Comparison of ENCODE assay signal across 18 cellular contexts in genomic region chr3:50150863-50151686, GRCh38. TPM values are rescaled to one million over a fixed set of nuclear protein-coding genes. Genes with fewer than 3 reads are reported as not detected.
A peak's percentile ranks its signal among the peaks of the same experiment; 100 is the strongest.
DNase-seq lines count a peak whose midpoint lies in the region; ATAC-seq and TF ChIP-seq lines count a peak whose summit lies in the region.
"Had no signal": no experiment of that assay in that cellular context is flagged by ENCODE, and none has a peak within 500 bp of the region (broad histone marks: within the 10 kb centered on the region; RNA-seq: fewer than 3 reads in every experiment).

No MANE protein-coding gene starts in this region.

- no peak for ATAC-seq in left lobe of liver
- no peak for ATAC-seq in HG03457 (IDR thresholded peaks at IDR 0.05; ENCODE audit: unreplicated experiment)
- no peak for ATAC-seq in GM21737 (IDR thresholded peaks at IDR 0.05; ENCODE audit: unreplicated experiment)
- ATAC-seq: CD8-positive, alpha-beta T cell; heart left ventricle; stimulated activated effector memory CD8-positive, alpha-beta T cell treated with anti-CD3 and anti-CD28 coated beads, Interleukin-12 subunit alpha, Interleukin-12 subunit beta, amount 100 ng/mL, for 72 hours had no signal

- no peak for TF ChIP-seq CTCF in BE2C (IDR thresholded peaks at IDR 0.05; ENCODE audit: low read depth, low read length)
- no peak for TF ChIP-seq CTCF in epithelial cell of esophagus (IDR thresholded peaks at IDR 0.05; ENCODE audit: insufficient read depth, low read depth, low read length, missing control alignments)
- no peak for TF ChIP-seq CTCF in nephron progenitor cell (IDR thresholded peaks at IDR 0.05)

- H3K27me3 ChIP-seq in BE2C = no peaks in the 10 kb centered on the region

- no peaks in the 10 kb centered on the region for H3K9me3 Mint-ChIP-seq in nephron progenitor cell
- H3K9me3 Mint-ChIP-seq: CD8-positive, alpha-beta T cell; stimulated activated effector memory CD8-positive, alpha-beta T cell treated with anti-CD3 and anti-CD28 coated beads, Interleukin-12 subunit alpha, Interleukin-12 subunit beta, amount 100 ng/mL, for 72 hours had no signal

- peak overlapping the region; percentile 54 for H3K4me3 Mint-ChIP-seq in nephron progenitor cell
- H3K4me3 Mint-ChIP-seq: CD8-positive, alpha-beta T cell; stimulated activated effector memory CD8-positive, alpha-beta T cell treated with anti-CD3 and anti-CD28 coated beads, Interleukin-12 subunit alpha, Interleukin-12 subunit beta, amount 100 ng/mL, for 72 hours had no signal

- H3K27ac Mint-ChIP-seq in nephron progenitor cell = peak overlapping the region; percentile 83
- H3K27ac Mint-ChIP-seq: CD8-positive, alpha-beta T cell; stimulated activated effector memory CD8-positive, alpha-beta T cell treated with anti-CD3 and anti-CD28 coated beads, Interleukin-12 subunit alpha, Interleukin-12 subunit beta, amount 100 ng/mL, for 72 hours had no signal

- no peaks in the 10 kb centered on the region for H3K9me3 ChIP-seq in BE2C
- H3K9me3 ChIP-seq: heart left ventricle had no signal

- peaks cover 12% of the 10 kb centered on the region for H3K27me3 Mint-ChIP-seq in nephron progenitor cell (ENCODE audit: low read depth, poor library complexity)

- H3K36me3 Mint-ChIP-seq in nephron progenitor cell (ENCODE audit: low read depth) = no peaks in the 10 kb centered on the region
- H3K36me3 Mint-ChIP-seq: CD8-positive, alpha-beta T cell; stimulated activated effector memory CD8-positive, alpha-beta T cell treated with anti-CD3 and anti-CD28 coated beads, Interleukin-12 subunit alpha, Interleukin-12 subunit beta, amount 100 ng/mL, for 72 hours had no signal

- no peaks in the 10 kb centered on the region for H3K36me3 ChIP-seq in BE2C
- H3K36me3 ChIP-seq: heart left ventricle had no signal

- no peak overlapping the region for H3K4me3 ChIP-seq in BE2C (ENCODE audit: low read depth, low read length)
- no peak overlapping the region for H3K4me3 ChIP-seq in epithelial cell of esophagus (ENCODE audit: low read length)
- H3K4me3 ChIP-seq: heart left ventricle had no signal

- peaks cover 88% of the 10 kb centered on the region for H3K4me1 Mint-ChIP-seq in nephron progenitor cell

- DNase-seq in BE2C (peak; percentile 82), NCI-H526 (lab: John Stamatoyannopoulos, UW) (peak; percentile 69 to 74), epithelial cell of esophagus (ENCODE audit: low read depth) (peak; percentile 82), nephron progenitor cell (peak; percentile 77), left lobe of liver (ENCODE audit: low spot score) (no peak), HT-29 (ENCODE audit: low spot score) (no peak)
- DNase-seq: CD8-positive, alpha-beta T cell; cerebellar nuclear complex; erythroblast; heart left ventricle; NCI-H1048; NCI-H226 had no signal

- H3K4me1 ChIP-seq in BE2C = peaks cover 36% of the 10 kb centered on the region

RNA-seq across cellular contexts. Expression of gene SEMA3F, which starts 4.0 kb away (rescaled TPM):
- 43.3 TPM for polyA plus RNA-seq in BE2C (2012; ENCODE audit: insufficient read depth, insufficient read length, low read depth)
- total RNA-seq in left lobe of liver = 4.0 TPM
- 14.6 and 16.5 TPM in 2 replicates for total RNA-seq in HT-29 (2014; rRNA removed; shearing (Covaris generic))

RNA-seq across cellular contexts. Expression of gene GNAT1, which starts 40.3 kb away (rescaled TPM):
- polyA plus RNA-seq in BE2C (2012; ENCODE audit: insufficient read depth, insufficient read length, low read depth) = not detected
- total RNA-seq in left lobe of liver = 0.08 TPM
- total RNA-seq in HT-29 (2014; rRNA removed; shearing (Covaris generic)) = 0.18 TPM in 1 of 2 replicates, not detected in the other
- total RNA-seq: T-helper 1 cell treated with Interleukin-12 subunit alpha and Interleukin-12 subunit beta and Interleukin-4 antibody, amounts not matched to agents 30 ng/mL and 1 ng/mL, for 36 hours had no signal
- polyA plus RNA-seq: heart left ventricle, liver, neural cell had no signal

RNA-seq across cellular contexts. Expression of gene SLC38A3, which starts 54.0 kb away (rescaled TPM):
- polyA plus RNA-seq in BE2C (2012; ENCODE audit: insufficient read depth, insufficient read length, low read depth) = 0.43 TPM
- 242 TPM for total RNA-seq in left lobe of liver
- total RNA-seq in HT-29 (2014; rRNA removed; shearing (Covaris generic)) = 0.70 TPM in 1 of 2 replicates, not detected in the other
- total RNA-seq: T-helper 1 cell treated with Interleukin-12 subunit alpha and Interleukin-12 subunit beta and Interleukin-4 antibody, amounts not matched to agents 30 ng/mL and 1 ng/mL, for 36 hours had no signal
- polyA plus RNA-seq: neural cell had no signal

Comparison
In these comparisons a context has a peak if more than half of its experiments do, and no peak if none do; other contexts are left out.
1. DNase-seq: peak in BE2C (single experiment), NCI-H526 (2 of 2), epithelial cell of esophagus (single experiment) and nephron progenitor cell (single experiment); none in left lobe of liver (single experiment) and HT-29 (single experiment).
2. RNA of gene SLC38A3, which starts 54.0 kb away (total RNA-seq): 242 TPM in left lobe of liver (single experiment); 0.70 TPM in HT-29; every median in the first group is over 100 times any median in the second.